ENCODE assay signal across 10 cellular contexts in genomic region chr11:128095459-128096096, GRCh38.
DNase-seq lines count a peak whose midpoint lies in the region; ATAC-seq and TF ChIP-seq lines count a peak whose summit lies in the region.
"Had no signal": no experiment of that assay in that cellular context is flagged by ENCODE, and none has a peak within 500 bp of the region (broad histone marks: within the 10 kb centered on the region; RNA-seq: fewer than 3 reads in every experiment).

No MANE protein-coding gene starts in this region.

- peaks cover 0 to 2% of the 10 kb centered on the region in 2 donors for H3K9me3 Mint-ChIP-seq in natural killer cell

- H3K27ac Mint-ChIP-seq in natural killer cell, result no peak overlapping the region

- no peak overlapping the region for H3K4me3 ChIP-seq in lower lobe of right lung
- H3K4me3 ChIP-seq: coronary artery had no signal

- no peaks in the 10 kb centered on the region for H3K4me1 ChIP-seq in lower lobe of right lung

- peak; percentile 11 for DNase-seq in COLO829 (ENCODE audit: low spot score)
- peak; percentile 96 for DNase-seq in HT1080 (ENCODE audit: low read depth)
- peak; percentile 69 for DNase-seq in amniotic epithelial cell (ENCODE audit: low read depth)
- no peak for DNase-seq in lower lobe of right lung
- no peak for DNase-seq in NCI-H2107 (lab: John Stamatoyannopoulos, UW)
- DNase-seq in KG1 (lab: John Stamatoyannopoulos, UW), result no peak
- no peak for DNase-seq in AML-193 (lab: John Stamatoyannopoulos, UW)
- no peak for DNase-seq in natural killer cell

- H3K4me1 Mint-ChIP-seq in natural killer cell, result peaks cover 6 to 7% of the 10 kb centered on the region in 2 donors

- H3K36me3 ChIP-seq in lower lobe of right lung, result no peaks in the 10 kb centered on the region

- ATAC-seq in lower lobe of right lung, result peak; percentile 53 to 57
- ATAC-seq in natural killer cell, result no peak
- ATAC-seq: activated CD4-positive, CD25-positive, alpha-beta regulatory T cell treated with anti-CD3 and anti-CD28 coated beads, Interleukin-2, amount 50 U/mL, for 24 hours had no signal

- no peaks in the 10 kb centered on the region for H3K27me3 ChIP-seq in lower lobe of right lung (ENCODE audit: low read depth)

- H3K36me3 Mint-ChIP-seq in natural killer cell, result peaks cover 4% of the 10 kb centered on the region

- peaks cover 0 to 3% of the 10 kb centered on the region in 2 donors for H3K27me3 Mint-ChIP-seq in natural killer cell (ENCODE audit: low read depth in 2 of 2)

- H3K4me3 Mint-ChIP-seq in natural killer cell, result no peak overlapping the region

- no peaks in the 10 kb centered on the region for H3K9me3 ChIP-seq in lower lobe of right lung

- no peak for TF ChIP-seq CTCF in lower lobe of right lung (IDR thresholded peaks at IDR 0.05)
- TF ChIP-seq CTCF in natural killer cell (IDR thresholded peaks at IDR 0.05), result no peak

- H3K27ac ChIP-seq in lower lobe of right lung, result no peak overlapping the region

- intact Hi-C loops in lower lobe of right lung (cut with DNase I), result no loop called here
- intact Hi-C loops in natural killer cell (cut with micrococcal nuclease), result no loop called here

Comparison
In these comparisons a context has a peak if more than half of its experiments do, and no peak if none do; other contexts are left out.
1. DNase-seq: peak in COLO829 (single experiment), HT1080 (single experiment) and amniotic epithelial cell (single experiment); none in lower lobe of right lung (single experiment), NCI-H2107 (single experiment), KG1 (single experiment), AML-193 (0 of 2) and natural killer cell (single experiment).
2. ATAC-seq: peak in lower lobe of right lung (2 of 2); none in natural killer cell (0 of 3).